19 cellular contexts compared by ENCODE assay signal in the genomic region with DNA sequence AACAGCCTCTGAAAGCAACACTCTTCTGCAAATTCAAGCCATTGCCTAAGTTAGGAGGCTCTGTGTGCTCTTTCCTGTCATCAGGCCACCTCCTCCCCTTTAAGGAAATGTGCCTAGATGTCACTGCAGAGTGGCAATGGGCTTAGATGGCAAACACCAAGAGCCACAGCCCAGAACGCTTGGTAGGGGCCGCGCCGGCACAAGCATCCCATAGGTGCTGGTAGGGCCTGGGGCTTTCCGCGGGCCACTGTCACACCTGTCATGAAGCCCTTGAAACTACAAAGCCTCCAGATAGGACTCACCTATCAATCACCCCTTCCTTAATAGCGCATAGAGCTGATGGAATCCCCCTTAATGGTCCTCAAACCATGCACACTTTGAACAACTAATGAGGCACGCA.
"Had no signal": no experiment of that assay in that cellular context is flagged by ENCODE, and none has a peak within 500 bp of the region (broad histone marks: within the 10 kb centered on the region; RNA-seq: fewer than 3 reads in every experiment).

No MANE protein-coding gene starts in this region.

- DNase-seq: cerebellar nuclear complex; colonic mucosa; effector CD4-positive, alpha-beta T cell; foreskin melanocyte; kidney glomerular epithelial cell; mammary epithelial cell; mucosa of descending colon; naive thymus-derived CD8-positive, alpha-beta T cell; pancreas; right cardiac atrium; stimulated activated CD4-positive, alpha-beta T cell treated with anti-CD3 and anti-CD28 coated beads, Interleukin-2, amount 100 ng/mL, for 24 hours; stimulated activated CD4-positive, alpha-beta T cell treated with anti-CD3 and anti-CD28 coated beads, Interleukin-4, amount 100 ng/mL, for 4 hours; stimulated activated naive B cell treated with anti-CD40 and anti-IgM and Interleukin-4, amounts not matched to agents 10 μg/mL and 1 μg/mL and 100 μg/mL, for 72 hours; stimulated activated naive CD8-positive, alpha-beta T cell treated with anti-CD3 and anti-CD28 coated beads, Interleukin-15, amount 100 ng/mL, for 72 hours; uterus had no signal

- H3K27me3 ChIP-seq: colonic mucosa, hepatocyte, pancreas, uterus had no signal

- H3K27ac Mint-ChIP-seq: naive thymus-derived CD8-positive, alpha-beta T cell; progenitor cell of endocrine pancreas; stimulated activated naive B cell treated with anti-CD40 and anti-IgM and Interleukin-4, amounts not matched to agents 10 μg/mL and 1 μg/mL and 100 μg/mL, for 72 hours; stimulated activated naive CD8-positive, alpha-beta T cell treated with anti-CD3 and anti-CD28 coated beads, Interleukin-15, amount 100 ng/mL, for 72 hours; type B pancreatic cell had no signal

- H2AFZ ChIP-seq: hepatocyte had no signal

- H3K27ac ChIP-seq: colonic mucosa, hepatocyte, pancreas, uterus had no signal

- H3K4me3 ChIP-seq: colonic mucosa, hepatocyte, mucosa of descending colon, pancreas, uterus had no signal

- H3K4me3 Mint-ChIP-seq: naive thymus-derived CD8-positive, alpha-beta T cell; neural crest cell; stimulated activated naive B cell treated with anti-CD40 and anti-IgM and Interleukin-4, amounts not matched to agents 10 μg/mL and 1 μg/mL and 100 μg/mL, for 72 hours; stimulated activated naive CD8-positive, alpha-beta T cell treated with anti-CD3 and anti-CD28 coated beads, Interleukin-15, amount 100 ng/mL, for 72 hours; type B pancreatic cell had no signal

- H3K4me1 Mint-ChIP-seq: naive thymus-derived CD8-positive, alpha-beta T cell; neural crest cell; stimulated activated naive CD8-positive, alpha-beta T cell treated with anti-CD3 and anti-CD28 coated beads, Interleukin-15, amount 100 ng/mL, for 72 hours had no signal

- H3K9me3 Mint-ChIP-seq: naive thymus-derived CD8-positive, alpha-beta T cell; neural crest cell; stimulated activated naive B cell treated with anti-CD40 and anti-IgM and Interleukin-4, amounts not matched to agents 10 μg/mL and 1 μg/mL and 100 μg/mL, for 72 hours; stimulated activated naive CD8-positive, alpha-beta T cell treated with anti-CD3 and anti-CD28 coated beads, Interleukin-15, amount 100 ng/mL, for 72 hours; type B pancreatic cell had no signal

- H3K36me3 Mint-ChIP-seq: naive thymus-derived CD8-positive, alpha-beta T cell; stimulated activated naive B cell treated with anti-CD40 and anti-IgM and Interleukin-4, amounts not matched to agents 10 μg/mL and 1 μg/mL and 100 μg/mL, for 72 hours; type B pancreatic cell had no signal

- H3K4me1 ChIP-seq: colonic mucosa, pancreas, uterus had no signal

- H3K9me3 ChIP-seq: colonic mucosa, mucosa of descending colon, pancreas, uterus had no signal

- H3K79me2 ChIP-seq: hepatocyte had no signal

- ATAC-seq: mucosa of descending colon; naive thymus-derived CD8-positive, alpha-beta T cell; pancreas; right cardiac atrium; stimulated activated naive B cell treated with anti-CD40 and anti-IgM and Interleukin-4, amounts not matched to agents 10 μg/mL and 1 μg/mL and 100 μg/mL, for 72 hours; stimulated activated naive CD8-positive, alpha-beta T cell treated with anti-CD3 and anti-CD28 coated beads, Interleukin-15, amount 100 ng/mL, for 72 hours had no signal

- H3K4me2 ChIP-seq: hepatocyte had no signal

- H3K36me3 ChIP-seq: colonic mucosa, pancreas, uterus had no signal
